In genomic region chr10:24858244-24858907, GRCh38 we compare ENCODE assay signal across 11 cellular contexts.
DNase-seq lines count a peak whose midpoint lies in the region; ATAC-seq, FAIRE-seq and TF ChIP-seq lines count a peak whose summit lies in the region.
"Had no signal": no experiment of that assay in that cellular context is flagged by ENCODE, and none has a peak within 500 bp of the region (broad histone marks: within the 10 kb centered on the region; RNA-seq: fewer than 3 reads in every experiment).

No MANE protein-coding gene starts in this region.

- no peaks in the 10 kb centered on the region for H4K20me1 ChIP-seq in H1 (replicated peaks in 1 of 2; ENCODE audit: control insufficient read depth in 1 of 2, insufficient read depth in 2 of 2, low read length in 2 of 2)

- intact Hi-C loops in Right ventricle myocardium inferior (cut with DNase I): no loop called here
- intact Hi-C loops in left cardiac atrium (cut with DNase I): no loop called here

- CTCF ChIA-PET in H1 (lab: Charles Lee; ENCODE audit: partially characterized antibody): interaction anchor here (0.6 to 2.4 kb wide), 8 partner anchors 10 to 306 kb away, joined by 3 to 12 read pairs (median 3); no protein-coding TSS in a partner anchor

- H2BK15ac ChIP-seq in H1 (ENCODE audit: low read length): no peak overlapping the region; the same call in 1 of the 2 replicates

- no peak overlapping the region for H2AK5ac ChIP-seq in H1 (ENCODE audit: low read depth, low read length)

- H2BK20ac ChIP-seq in H1 (ENCODE audit: low read length): no peak overlapping the region

- no peak for TF ChIP-seq RAD21 in H1 (IDR thresholded peaks at IDR 0.05 in 1 of 2, conservative IDR thresholded peaks at IDR 0.05 in 1 of 2; ENCODE audit: low read depth in 2 of 2, low read length in 2 of 2)

- no peak overlapping the region for H3K23ac ChIP-seq in H1 (ENCODE audit: insufficient read length)

- H4K8ac ChIP-seq in H1 (ENCODE audit: extremely low read depth, insufficient read depth, low read length): no peak overlapping the region

- no peaks in the 10 kb centered on the region for H3K79me2 ChIP-seq in H1 (ENCODE audit: control insufficient read depth in 1 of 2, insufficient read depth in 2 of 2, low read length in 2 of 2)

- H4K91ac ChIP-seq in H1 (replicated peaks; ENCODE audit: insufficient read length, low read length): no peak overlapping the region

- POLR2A ChIA-PET in H1 (lab: Charles Lee; ENCODE audit: partially characterized antibody): no interaction called here

- no peak overlapping the region for H3K4me3 ChIP-seq in H1 (ENCODE audit: extremely low read depth in 1 of 4, insufficient read depth in 2 of 4, low read depth in 3 of 4, low read length in 4 of 4)
- H3K4me3 ChIP-seq: suprapubic skin had no signal

- no peaks in the 10 kb centered on the region for H3K36me3 ChIP-seq in H1 (ENCODE audit: control insufficient read depth in 2 of 4, insufficient read depth in 4 of 4, low read length in 3 of 4)
- H3K36me3 ChIP-seq: suprapubic skin had no signal

- no peak for TF ChIP-seq POLR2A in H1 (IDR thresholded peaks at IDR 0.05; ENCODE audit: control extremely low read depth in 1 of 2, low read depth in 2 of 2, low read length in 2 of 2)

- H3K18ac ChIP-seq in H1 (ENCODE audit: extremely low read depth, low read length): no peak overlapping the region

- TF ChIP-seq CTCF in H1 (IDR thresholded peaks at IDR 0.05; ENCODE audit: control extremely low read depth in 1 of 3, insufficient read depth in 1 of 3, low read depth in 1 of 3, low read length in 3 of 3): no peak

- peak overlapping the region in 1 of 2 experiments; percentile 49; a peak in 2 of 4 replicates for H3K4me2 ChIP-seq in H1 (ENCODE audit: insufficient read depth in 1 of 2, low read depth in 2 of 2, low read length in 2 of 2)

- no peaks in the 10 kb centered on the region for H3K79me1 ChIP-seq in H1 (ENCODE audit: low read depth, low read length)

- H3K27ac ChIP-seq in H1 (ENCODE audit: low read depth, low read length): no peak overlapping the region
- H3K27ac ChIP-seq: suprapubic skin had no signal

- no peak for FAIRE-seq in H1 (lab: Jason Lieb, UNC)
- FAIRE-seq: islet of Langerhans had no signal

- H3K27me3 ChIP-seq in H1 (replicated peaks in 1 of 4; ENCODE audit: control insufficient read depth in 3 of 4, extremely low read depth in 1 of 4, insufficient read depth in 3 of 4, low read length in 3 of 4): no peaks in the 10 kb centered on the region
- H3K27me3 ChIP-seq: suprapubic skin had no signal

- peaks cover 5 to 12% (median 9%) of the 10 kb centered on the region in 4 experiments for H3K4me1 ChIP-seq in H1 (replicated peaks in 1 of 4; ENCODE audit: control insufficient read depth in 3 of 4, insufficient read depth in 4 of 4, low read length in 3 of 4)
- H3K4me1 ChIP-seq: suprapubic skin had no signal

- WGBS in H1 (ENCODE audit: extremely low coverage in 1 of 2, insufficient coverage in 1 of 2, insufficient read length in 1 of 2, insufficient replicate concordance in 2 of 2, low coverage in 1 of 2, low lambda C conversion rate in 2 of 2, missing lambda C conversion rate in 1 of 2), 2 experiments: 55% methylated on average over 6 of the region's 6 CpGs; no CpG with 5 or more reads in 1 of the 2 experiments

- no peak overlapping the region for H2BK5ac ChIP-seq in H1 (ENCODE audit: low read depth, low read length)

- TF ChIP-seq EP300 in H1 (IDR thresholded peaks at IDR 0.05; ENCODE audit: borderline replicate concordance in 1 of 2, low read depth in 2 of 2, low read length in 2 of 2): no peak

- no peaks in the 10 kb centered on the region for H3K9me3 ChIP-seq in H1 (ENCODE audit: insufficient read depth in 2 of 2, low read depth in 1 of 2, low read length in 1 of 2)
- H3K9me3 ChIP-seq: suprapubic skin had no signal

- H2BK120ac ChIP-seq in H1 (replicated peaks; ENCODE audit: low read depth, low read length): no peak overlapping the region

- no peak overlapping the region for H3K4ac ChIP-seq in H1 (replicated peaks; ENCODE audit: insufficient read length, low read depth, low read length)

- H3K9ac ChIP-seq in H1 (replicated peaks in 1 of 4; ENCODE audit: extremely low read depth in 1 of 4, low read depth in 3 of 4, low read length in 3 of 4): no peak overlapping the region

- peak; percentile 58 for ATAC-seq in Right ventricle myocardium inferior
- no peak for ATAC-seq in left cardiac atrium

- H3K14ac ChIP-seq in H1 (ENCODE audit: insufficient read length): no peak overlapping the region

- H2AFZ ChIP-seq in H1 (ENCODE audit: low read length): peak overlapping the region; percentile 74

- no peak overlapping the region for H2BK12ac ChIP-seq in H1 (ENCODE audit: low read depth, low read length)

- H3K56ac ChIP-seq in H1 (replicated peaks; ENCODE audit: insufficient read length, low read depth, low read length): no peak overlapping the region

- H4K5ac ChIP-seq in H1 (ENCODE audit: insufficient read length, low read depth, low read length): no peak overlapping the region

- DNase-seq in Right ventricle myocardium inferior (ENCODE audit: missing footprints): no peak
- no peak for DNase-seq in left cardiac atrium
- DNase-seq in NCI-H82 treated with DMSO at 0.1 percent for 48 hours (lab: John Stamatoyannopoulos, UW; ENCODE audit: unreplicated experiment): peak; percentile 37
- DNase-seq in H1 (ENCODE audit: low read depth in 1 of 2, low spot score in 2 of 2): no peak
- peak; percentile 27 for DNase-seq in pulmonary artery endothelial cell (ENCODE audit: low read depth, low spot score)
- DNase-seq in NCI-H1105 treated with DMSO at 0.1 percent for 48 hours (lab: John Stamatoyannopoulos, UW): no peak
- DNase-seq in mucosa of gallbladder (ENCODE audit: low spot score): no peak
- DNase-seq in SIG-M5 (lab: John Stamatoyannopoulos, UW): no peak
- DNase-seq: activated naive CD4-positive, alpha-beta T cell treated with anti-CD3 and anti-CD28 coated beads, Interleukin-2, amount 50 U/mL, for 16 hours had no signal

- H3K23me2 ChIP-seq in H1 (ENCODE audit: low read depth, low read length): no peaks in the 10 kb centered on the region

TF ChIP-seq in H1, 55 proteins besides CTCF, POLR2A, EP300 and RAD21:
- TF ChIP-seq NRF1 (IDR thresholded peaks at IDR 0.05; ENCODE audit: low read depth, low read length) (no peak), ATF2 (IDR thresholded peaks at IDR 0.05; ENCODE audit: low read length) (no peak), BCL11A (IDR thresholded peaks at IDR 0.05; ENCODE audit: low read depth in 2 of 2, low read length in 2 of 2) (no peak), HDAC2 (IDR thresholded peaks at IDR 0.05; ENCODE audit: borderline replicate concordance in 1 of 2, low read depth in 2 of 2, low read length in 2 of 2) (no peak), ZNF274 (IDR thresholded peaks at IDR 0.05; ENCODE audit: borderline replicate concordance, extremely low read depth, low read length) (no peak), KDM5A (IDR thresholded peaks at IDR 0.05; ENCODE audit: low read length) (no peak)
TF ChIP-seq in H1: peak in this region for 0.

Comparison
In these comparisons a context has a peak if more than half of its experiments do, and no peak if none do; other contexts are left out.
1. DNase-seq: peak in NCI-H82 treated with DMSO at 0.1 percent for 48 hours (single experiment) and pulmonary artery endothelial cell (single experiment); none in Right ventricle myocardium inferior (single experiment), left cardiac atrium (single experiment), H1 (0 of 2), NCI-H1105 treated with DMSO at 0.1 percent for 48 hours (single experiment), mucosa of gallbladder (single experiment) and SIG-M5 (single experiment).